12 cellular contexts compared by ENCODE assay signal in the genomic region with DNA sequence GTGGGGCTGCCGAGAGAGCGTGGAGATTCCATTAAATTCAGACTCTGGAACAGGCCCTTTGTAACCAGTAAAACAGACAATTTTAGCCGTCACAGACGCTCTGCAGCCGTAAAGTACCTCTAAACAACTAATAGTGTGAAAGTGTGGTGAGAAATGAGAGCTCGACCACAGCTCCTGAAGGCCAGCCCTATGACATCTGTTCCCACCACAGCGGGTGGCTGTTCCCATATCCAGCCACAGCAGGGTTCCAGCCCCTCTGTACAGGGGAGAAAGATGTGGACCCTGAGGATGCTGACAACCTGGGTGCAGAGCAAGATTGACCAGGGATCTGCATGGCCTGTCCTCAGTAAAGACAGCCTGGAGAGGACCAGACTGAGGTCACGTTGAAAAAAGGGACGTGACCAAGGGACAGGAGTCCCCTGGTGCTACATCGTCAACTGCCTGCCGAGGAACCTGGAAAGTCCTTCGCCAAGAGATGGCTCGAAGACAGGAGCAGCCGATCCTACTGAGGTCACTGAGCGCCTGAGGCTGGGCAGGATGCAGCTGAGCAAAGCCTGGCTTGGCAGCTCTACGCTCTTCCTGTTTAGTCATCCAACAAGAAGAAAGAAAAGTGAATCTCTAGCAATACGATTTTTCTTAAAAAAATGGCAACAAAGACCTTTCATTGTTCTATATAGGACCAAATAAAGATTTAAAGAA.
DNase-seq lines count a peak whose midpoint lies in the region; ATAC-seq, FAIRE-seq and TF ChIP-seq lines count a peak whose summit lies in the region.
"Had no signal": no experiment of that assay in that cellular context is flagged by ENCODE, and none has a peak within 500 bp of the region (broad histone marks: within the 10 kb centered on the region; RNA-seq: fewer than 3 reads in every experiment).

No MANE protein-coding gene starts in this region.

- POLR2A ChIA-PET in activated CD4-positive, alpha-beta T cell treated with anti-CD3 and anti-CD28 coated beads for 36 hours (lab: Charles Lee) = interaction anchor here (0.7 kb wide), 1 partner anchor 24 kb away, joined by 3 read pairs; no protein-coding TSS in a partner anchor
- POLR2A ChIA-PET in GM12878 (lab: Charles Lee) = interaction anchor here (1.1 kb wide), 1 partner anchor 167 kb away, joined by 3 read pairs; no protein-coding TSS in a partner anchor
- POLR2A ChIA-PET in HEK293T (lab: Yijun Ruan, JAX) = no interaction called here

- TF ChIP-seq CTCF in GM12878 (IDR thresholded peaks at IDR 0.05 in 2 of 3, conservative IDR thresholded peaks at IDR 0.05 in 1 of 3; ENCODE audit: control insufficient read depth in 2 of 3, extremely low read depth in 1 of 3, insufficient read depth in 1 of 3, low read depth in 3 of 3, low read length in 3 of 3) = no peak

- peak overlapping the region; percentile 87 for H3K18ac ChIP-seq in neuronal stem cell (ENCODE audit: low read length)

- H3K4me1 Mint-ChIP-seq in activated CD4-positive, alpha-beta T cell treated with anti-CD3 and anti-CD28 coated beads for 36 hours = peaks cover 11% of the 10 kb centered on the region

- no peak for TF ChIP-seq RAD21 in GM12878 (IDR thresholded peaks at IDR 0.05; ENCODE audit: insufficient read depth, low read depth, low read length)

- H3K4ac ChIP-seq in neuronal stem cell (ENCODE audit: low read length) = no peak overlapping the region

- TF ChIP-seq EP300 in GM12878 (IDR thresholded peaks at IDR 0.05; ENCODE audit: borderline replicate concordance in 1 of 2, control insufficient read depth in 1 of 2, low read depth in 2 of 2, low read length in 2 of 2) = 0 out of 4 replicates have a peak, but pooled peaks of 1 of the 2 experiments have one; percentile 14

- no peak for TF ChIP-seq POLR2A in GM12878 (IDR thresholded peaks at IDR 0.05; ENCODE audit: low read depth, low read length)

- H2BK120ac ChIP-seq in neuronal stem cell (ENCODE audit: low read depth, low read length) = peak overlapping the region; percentile 24

- peaks cover 13% of the 10 kb centered on the region for H3K9me3 Mint-ChIP-seq in activated CD4-positive, alpha-beta T cell treated with anti-CD3 and anti-CD28 coated beads for 36 hours (ENCODE audit: low read depth)

- H3K9me2 ChIP-seq in Karpas-422 (replicated peaks; ENCODE audit: insufficient read depth, low read length) = no peaks in the 10 kb centered on the region

- no peak overlapping the region for H2BK5ac ChIP-seq in neuronal stem cell (ENCODE audit: low read length)

- no peak overlapping the region for H3K4me3 Mint-ChIP-seq in activated CD4-positive, alpha-beta T cell treated with anti-CD3 and anti-CD28 coated beads for 36 hours
- H3K4me3 Mint-ChIP-seq: activated naive CD8-positive, alpha-beta T cell had no signal

- peak overlapping the region; percentile 52 for H2AFZ ChIP-seq in GM12878 (ENCODE audit: control insufficient read depth, low read depth, low read length)
- peak overlapping the region; percentile 30 for H2AFZ ChIP-seq in neuronal stem cell (ENCODE audit: low read length)
- H2AFZ ChIP-seq in Karpas-422 (ENCODE audit: low read length) = no peak overlapping the region

- peaks cover 7% of the 10 kb centered on the region for H3K9me3 ChIP-seq in GM12878 (replicated peaks; ENCODE audit: control insufficient read depth, insufficient read depth, low read length)
- H3K9me3 ChIP-seq in neuronal stem cell (replicated peaks in 1 of 2; ENCODE audit: control insufficient read depth in 2 of 2, insufficient read depth in 1 of 2, low read depth in 1 of 2, low read length in 2 of 2) = peaks cover 1 to 2% of the 10 kb centered on the region in 2 donors
- H3K9me3 ChIP-seq in Karpas-422 (ENCODE audit: low read length) = peaks cover 5% of the 10 kb centered on the region
- H3K9me3 ChIP-seq: testis had no signal

- H4K8ac ChIP-seq in neuronal stem cell (ENCODE audit: low read depth, low read length) = no peak overlapping the region

- no peaks in the 10 kb centered on the region for H3K36me3 ChIP-seq in GM12878 (ENCODE audit: control insufficient read depth in 2 of 2, insufficient read depth in 2 of 2, low read length in 1 of 2)
- H3K36me3 ChIP-seq in neuronal stem cell (replicated peaks in 1 of 2; ENCODE audit: control insufficient read depth in 2 of 2, insufficient read depth in 2 of 2, low read length in 2 of 2) = no peaks in the 10 kb centered on the region
- no peaks in the 10 kb centered on the region for H3K36me3 ChIP-seq in Karpas-422 (ENCODE audit: insufficient read depth, low read length)
- H3K36me3 ChIP-seq: right atrium auricular region had no signal

- ATAC-seq in activated CD4-positive, alpha-beta T cell treated with anti-CD3 and anti-CD28 coated beads for 36 hours = peak; percentile 81
- peak; percentile 70 for ATAC-seq in GM12878

- no peak for FAIRE-seq in GM12878 (lab: Jason Lieb, UNC)

- H3K4me2 ChIP-seq in GM12878 (ENCODE audit: control insufficient read depth, insufficient read depth) (peak overlapping the region; percentile 22), neuronal stem cell (ENCODE audit: insufficient read depth, low read length, poor library complexity, severe bottlenecking) (no peak overlapping the region), Karpas-422 (ENCODE audit: low read depth, low read length, poor library complexity, severe bottlenecking) (no peak overlapping the region)

- SMC1A ChIA-PET in GM12878 (lab: Charles Lee; ENCODE audit: uncharacterized antibody, unreplicated experiment) = interaction anchor here (1.2 to 3.0 kb wide), 10 partner anchors 8 to 31 kb away, joined by 3 to 15 read pairs (median 6); no protein-coding TSS in a partner anchor

- intact Hi-C loops in activated CD4-positive, alpha-beta T cell treated with anti-CD3 and anti-CD28 coated beads for 36 hours (cut with DNase I, micrococcal nuclease) = loop anchor here in 1 of 2 experiments (10.0 kb wide), 1 partner anchor 796 kb away; no protein-coding TSS in a partner anchor
- intact Hi-C loops in GM12878 (cut with micrococcal nuclease; ENCODE audit: unreplicated experiment) = no loop called here

- RAD21 ChIA-PET in GM12878 (lab: Charles Lee; ENCODE audit: unreplicated experiment) = interaction anchor here (1.0 kb wide), 1 partner anchor 21 kb away, joined by 3 read pairs; no protein-coding TSS in a partner anchor

- no peak overlapping the region for H3K14ac ChIP-seq in neuronal stem cell (ENCODE audit: low read length)

- WGBS in GM12878 (ENCODE audit: insufficient coverage, insufficient replicate concordance, low lambda C conversion rate, missing lambda C conversion rate) = 34% methylated on average over 17 of the region's 17 CpGs
- WGBS in neuronal stem cell (ENCODE audit: extremely low coverage in 2 of 2, insufficient read length in 2 of 2, insufficient replicate concordance in 1 of 2), 2 donors = no CpG with 5 or more reads among the region's 17 CpGs

- no peak overlapping the region for H3K27ac Mint-ChIP-seq in activated CD4-positive, alpha-beta T cell treated with anti-CD3 and anti-CD28 coated beads for 36 hours
- H3K27ac Mint-ChIP-seq: activated naive CD8-positive, alpha-beta T cell had no signal

- no peaks in the 10 kb centered on the region for H3K79me1 ChIP-seq in neuronal stem cell (ENCODE audit: low read depth, low read length)

- in situ Hi-C loops in GM12878 (cut with MboI) = no loop called here

- H3K27me3 ChIP-seq in GM12878 (replicated peaks in 1 of 2; ENCODE audit: control insufficient read depth in 2 of 2, insufficient read depth in 2 of 2, low read length in 1 of 2) (no peaks in the 10 kb centered on the region), neuronal stem cell (ENCODE audit: control insufficient read depth in 3 of 3, insufficient read depth in 3 of 3, low read depth in 1 of 3, low read length in 3 of 3) (no peaks in the 10 kb centered on the region), Karpas-422 (ENCODE audit: low read length) (0 out of 2 replicates have a peak, but pooled peaks cover 3% of the 10 kb centered on the region)
- H3K27me3 ChIP-seq: right atrium auricular region, testis had no signal

- peak overlapping the region; percentile 11 for H2AK5ac ChIP-seq in neuronal stem cell (ENCODE audit: low read depth, low read length)

- peak overlapping the region; percentile 43 for H3K27ac ChIP-seq in GM12878 (ENCODE audit: control insufficient read depth, insufficient read depth)
- H3K27ac ChIP-seq in neuronal stem cell (replicated peaks; ENCODE audit: low read length) = no peak overlapping the region
- H3K27ac ChIP-seq in Karpas-422 (ENCODE audit: low read length) = no peak overlapping the region
- H3K27ac ChIP-seq: right atrium auricular region, testis had no signal

- H4K20me1 ChIP-seq in GM12878 (ENCODE audit: control insufficient read depth, insufficient read depth) (no peaks in the 10 kb centered on the region), Karpas-422 (ENCODE audit: insufficient read depth, low read depth, low read length) (no peaks in the 10 kb centered on the region)

- H3K36me3 Mint-ChIP-seq in activated CD4-positive, alpha-beta T cell treated with anti-CD3 and anti-CD28 coated beads for 36 hours (ENCODE audit: low read depth) = peaks cover 4% of the 10 kb centered on the region

- H4K91ac ChIP-seq in neuronal stem cell (ENCODE audit: low read depth, low read length, poor library complexity) = no peak overlapping the region

- no peak overlapping the region for H3K23ac ChIP-seq in neuronal stem cell (ENCODE audit: low read depth, low read length, poor library complexity)

- no peaks in the 10 kb centered on the region for H3K27me3 Mint-ChIP-seq in activated CD4-positive, alpha-beta T cell treated with anti-CD3 and anti-CD28 coated beads for 36 hours
- H3K27me3 Mint-ChIP-seq: activated naive CD8-positive, alpha-beta T cell had no signal

- H2BK15ac ChIP-seq in neuronal stem cell (ENCODE audit: low read length) = peak overlapping the region; percentile 15

- H3K4me3 ChIP-seq in GM12878 = no peak overlapping the region
- H3K4me3 ChIP-seq in neuronal stem cell (ENCODE audit: low read length in 2 of 2) = no peak overlapping the region
- no peak overlapping the region for H3K4me3 ChIP-seq in Karpas-422 (ENCODE audit: low read length)
- H3K4me3 ChIP-seq: right atrium auricular region, testis had no signal

- peak overlapping the region; percentile 7 for H2BK12ac ChIP-seq in neuronal stem cell (ENCODE audit: low read length)

- no TSS peak for BruUV-seq in GM12878 (replicated peaks; lab: Mats Ljungman, UMichigan)

- H3K79me2 ChIP-seq in GM12878 (ENCODE audit: control insufficient read depth, insufficient read depth, low read length) = no peaks in the 10 kb centered on the region
- no peaks in the 10 kb centered on the region for H3K79me2 ChIP-seq in Karpas-422 (ENCODE audit: low read length)

- H3K9ac ChIP-seq in GM12878 (ENCODE audit: control insufficient read depth, insufficient read depth, low read length) = no peak overlapping the region
- H3K9ac ChIP-seq in neuronal stem cell (ENCODE audit: low read depth, low read length, poor library complexity) = no peak overlapping the region
- no peak overlapping the region for H3K9ac ChIP-seq in Karpas-422 (ENCODE audit: low read length)

- CTCF ChIA-PET in activated CD4-positive, alpha-beta T cell treated with anti-CD3 and anti-CD28 coated beads for 36 hours (lab: Charles Lee) = interaction anchor here (1.0 to 1.2 kb wide), 2 partner anchors 9 to 14 kb away, joined by 3 read pairs; no protein-coding TSS in a partner anchor
- CTCF ChIA-PET in GM12878 (lab: Yijun Ruan, JAX) = interaction anchor here (0.9 to 2.7 kb wide), 6 partner anchors 8 to 252 kb away, joined by 3 to 13 read pairs (median 4); no protein-coding TSS in a partner anchor
- CTCF ChIA-PET in HEK293T (lab: Yijun Ruan, JAX) = no interaction called here

- DNase-seq in activated CD4-positive, alpha-beta T cell treated with anti-CD3 and anti-CD28 coated beads for 36 hours = peak; percentile 56
- no peak for DNase-seq in activated CD4-positive, alpha-beta T cell treated with anti-CD3 and anti-CD28 coated beads, Interleukin-2, amount 50 U/mL, for 48 hours
- DNase-seq in RKO (ENCODE audit: low spot score) (peak; percentile 23), GM12878 (ENCODE audit: low read depth, low spot score) (no peak), neuronal stem cell (ENCODE audit: low spot score) (no peak), NCI-H2171 treated with DMSO at 0.1 percent for 48 hours (lab: John Stamatoyannopoulos, UW) (no peak), HEK293T (ENCODE audit: extremely low spot score) (no peak), Karpas-422 (no peak)
- DNase-seq: DMS79, testis had no signal

- H3K4me1 ChIP-seq in GM12878 (ENCODE audit: control insufficient read depth, insufficient read depth, low read length) = peaks cover 3% of the 10 kb centered on the region; the same call in 1 of the 2 replicates
- H3K4me1 ChIP-seq in neuronal stem cell (ENCODE audit: control insufficient read depth in 2 of 2, insufficient read depth in 1 of 2, low read depth in 1 of 2, low read length in 2 of 2) = no peaks in the 10 kb centered on the region
- peaks cover 6% of the 10 kb centered on the region for H3K4me1 ChIP-seq in Karpas-422 (ENCODE audit: low read length)
- H3K4me1 ChIP-seq: right atrium auricular region, testis had no signal

Comparison
In these comparisons a context has a peak if more than half of its experiments do, and no peak if none do; other contexts are left out.
1. DNase-seq: peak in activated CD4-positive, alpha-beta T cell treated with anti-CD3 and anti-CD28 coated beads for 36 hours (single experiment) and RKO (single experiment); none in activated CD4-positive, alpha-beta T cell treated with anti-CD3 and anti-CD28 coated beads, Interleukin-2, amount 50 U/mL, for 48 hours (0 of 2), GM12878 (single experiment), neuronal stem cell (single experiment), NCI-H2171 treated with DMSO at 0.1 percent for 48 hours (single experiment), HEK293T (single experiment) and Karpas-422 (single experiment).